21 cellular contexts compared by ENCODE assay signal in genomic region chr9:124479947-124480620, GRCh38. TPM values are rescaled to one million over a fixed set of nuclear protein-coding genes. Genes with fewer than 3 reads are reported as not detected.
"Had no signal": no experiment of that assay in that cellular context is flagged by ENCODE, and none has a peak within 500 bp of the region (broad histone marks: within the 10 kb centered on the region; RNA-seq: fewer than 3 reads in every experiment).

No MANE protein-coding gene starts in this region.

- H3K4me3 ChIP-seq: right atrium auricular region, skin epidermis, tibial artery, uterus had no signal

- H3K4me3 Mint-ChIP-seq: activated CD4-positive, alpha-beta T cell treated with anti-CD3 and anti-CD28 coated beads, Interleukin-2, amount 10 ng/mL, durations not matched to agents 7 days and 5 days; activated T-helper 1 cell treated with anti-CD3 and anti-CD28 coated beads, Interleukin-12 subunit alpha, Interleukin-12 subunit beta, Interleukin-2, Interleukin-4 antibody, amounts not matched to agents 30 ng/mL and 10 ng/mL and 1 ng/mL, durations not matched to agents 14 hours and 24 hours and 36 hours; naive B cell had no signal

- H3K27ac Mint-ChIP-seq: activated CD4-positive, alpha-beta T cell treated with anti-CD3 and anti-CD28 coated beads, Interleukin-2, amount 10 ng/mL, durations not matched to agents 7 days and 5 days; activated T-helper 1 cell treated with anti-CD3 and anti-CD28 coated beads, Interleukin-12 subunit alpha, Interleukin-12 subunit beta, Interleukin-2, Interleukin-4 antibody, amounts not matched to agents 30 ng/mL and 10 ng/mL and 1 ng/mL, durations not matched to agents 14 hours and 24 hours and 36 hours had no signal

- H3K36me3 ChIP-seq: brain microvascular endothelial cell, neutrophil, right atrium auricular region, tibial artery, uterus had no signal

- H3K9me3 Mint-ChIP-seq: activated CD4-positive, alpha-beta T cell treated with anti-CD3 and anti-CD28 coated beads, Interleukin-2, amount 10 ng/mL, durations not matched to agents 7 days and 5 days; activated T-helper 1 cell treated with anti-CD3 and anti-CD28 coated beads, Interleukin-12 subunit alpha, Interleukin-12 subunit beta, Interleukin-2, Interleukin-4 antibody, amounts not matched to agents 30 ng/mL and 10 ng/mL and 1 ng/mL, durations not matched to agents 14 hours and 24 hours and 36 hours had no signal

- DNase-seq: activated CD4-positive, alpha-beta T cell treated with anti-CD3 and anti-CD28 coated beads, Interleukin-2, amount 10 ng/mL, durations not matched to agents 7 days and 5 days; activated naive CD4-positive, alpha-beta T cell; anterior cingulate cortex; brain microvascular endothelial cell; cortex of kidney; effector CD4-positive, alpha-beta T cell; foreskin keratinocyte; naive B cell; stimulated activated CD4-positive, alpha-beta T cell treated with anti-CD3 and anti-CD28 coated beads, Interleukin-4, amount 100 ng/mL, for 24 hours; stimulated activated naive CD4-positive, alpha-beta T cell; tibial artery; uterus had no signal

- H3K36me3 Mint-ChIP-seq: naive B cell had no signal

- H3K4me1 ChIP-seq: foreskin keratinocyte, uterus had no signal

- H3K9me3 ChIP-seq: neutrophil, right atrium auricular region, tibial artery, uterus had no signal

- H3K27ac ChIP-seq: brain microvascular endothelial cell, foreskin keratinocyte, neutrophil, right atrium auricular region, skin epidermis, tibial artery, uterus had no signal

RNA-seq across cellular contexts. Expression of gene NR5A1, which starts 27.1 kb away (rescaled TPM):
- total RNA-seq: activated CD4-positive, alpha-beta T cell treated with anti-CD3 and anti-CD28 coated beads, Interleukin-2, amount 10 ng/mL, durations not matched to agents 7 days and 5 days; activated CD8-positive, alpha-beta memory T cell treated with anti-CD3 and anti-CD28 coated beads for 36 hours; activated T-helper 1 cell treated with anti-CD3 and anti-CD28 coated beads, Interleukin-12 subunit alpha, Interleukin-12 subunit beta, Interleukin-2, Interleukin-4 antibody, amounts not matched to agents 30 ng/mL and 10 ng/mL and 1 ng/mL, durations not matched to agents 14 hours and 24 hours and 36 hours; endothelial cell of umbilical vein; foreskin keratinocyte; lung microvascular endothelial cell; right atrium auricular region; subcutaneous adipose tissue had no signal
- polyA plus RNA-seq: endothelial cell of umbilical vein, foreskin keratinocyte had no signal

RNA-seq across cellular contexts. Expression of gene ADGRD2, which starts 29.8 kb away (rescaled TPM):
- total RNA-seq: activated CD4-positive, alpha-beta T cell treated with anti-CD3 and anti-CD28 coated beads, Interleukin-2, amount 10 ng/mL, durations not matched to agents 7 days and 5 days; activated CD8-positive, alpha-beta memory T cell treated with anti-CD3 and anti-CD28 coated beads for 36 hours; activated T-helper 1 cell treated with anti-CD3 and anti-CD28 coated beads, Interleukin-12 subunit alpha, Interleukin-12 subunit beta, Interleukin-2, Interleukin-4 antibody, amounts not matched to agents 30 ng/mL and 10 ng/mL and 1 ng/mL, durations not matched to agents 14 hours and 24 hours and 36 hours; endothelial cell of umbilical vein; lung microvascular endothelial cell; posterior vena cava; right atrium auricular region; subcutaneous adipose tissue had no signal
- polyA plus RNA-seq: endothelial cell of umbilical vein had no signal
